In genomic region chr2:34004936-34005335, GRCh38 we compare ENCODE assay signal across 13 cellular contexts.
"Had no signal": no experiment of that assay in that cellular context is flagged by ENCODE, and none has a peak within 500 bp of the region (broad histone marks: within the 10 kb centered on the region; RNA-seq: fewer than 3 reads in every experiment).

No MANE protein-coding gene starts in this region.

- H3K4me3 Mint-ChIP-seq: activated naive CD4-positive, alpha-beta T cell treated with anti-CD3 and anti-CD28 coated beads for 36 hours; activated naive CD8-positive, alpha-beta T cell treated with anti-CD3 and anti-CD28 coated beads, Interleukin-2, amount 50 U/mL, for 24 hours had no signal

- H3K9me3 Mint-ChIP-seq: activated naive CD4-positive, alpha-beta T cell treated with anti-CD3 and anti-CD28 coated beads for 36 hours had no signal

- H3K27me3 Mint-ChIP-seq: activated naive CD8-positive, alpha-beta T cell treated with anti-CD3 and anti-CD28 coated beads, Interleukin-2, amount 50 U/mL, for 24 hours had no signal

- DNase-seq: activated CD4-positive, alpha-beta T cell treated with anti-CD3 and anti-CD28 coated beads for 1 hour; activated CD4-positive, alpha-beta T cell treated with anti-CD3 and anti-CD28 coated beads, Interleukin-2, amount 50 U/mL, for 4 hours; activated naive CD4-positive, alpha-beta T cell treated with anti-CD3 and anti-CD28 coated beads for 36 hours; activated naive CD8-positive, alpha-beta T cell treated with anti-CD3 and anti-CD28 coated beads, Interleukin-2, amount 50 U/mL, for 24 hours; kidney glomerular epithelial cell; ovary; right cardiac atrium; SK-N-SH; stimulated activated CD4-positive, alpha-beta T cell treated with anti-CD3 and anti-CD28 coated beads, Interleukin-4, amount 100 ng/mL, for 24 hours; stimulated activated naive CD4-positive, alpha-beta T cell; T-helper 1 cell; trophoblast cell had no signal

- H3K4me1 Mint-ChIP-seq: activated naive CD8-positive, alpha-beta T cell treated with anti-CD3 and anti-CD28 coated beads, Interleukin-2, amount 50 U/mL, for 24 hours had no signal

- H3K27ac Mint-ChIP-seq: activated naive CD4-positive, alpha-beta T cell treated with anti-CD3 and anti-CD28 coated beads for 36 hours; activated naive CD8-positive, alpha-beta T cell treated with anti-CD3 and anti-CD28 coated beads, Interleukin-2, amount 50 U/mL, for 24 hours; activated T-helper 2 cell treated with anti-CD3 and anti-CD28 coated beads, Interferon-gamma antibody, Interleukin-2, Interleukin-4, amounts not matched to agents 10 μg/mL and 5 μg/mL and 100 μg/mL, durations not matched to agents 14 hours and 24 hours and 36 hours had no signal
